In the genomic region with DNA sequence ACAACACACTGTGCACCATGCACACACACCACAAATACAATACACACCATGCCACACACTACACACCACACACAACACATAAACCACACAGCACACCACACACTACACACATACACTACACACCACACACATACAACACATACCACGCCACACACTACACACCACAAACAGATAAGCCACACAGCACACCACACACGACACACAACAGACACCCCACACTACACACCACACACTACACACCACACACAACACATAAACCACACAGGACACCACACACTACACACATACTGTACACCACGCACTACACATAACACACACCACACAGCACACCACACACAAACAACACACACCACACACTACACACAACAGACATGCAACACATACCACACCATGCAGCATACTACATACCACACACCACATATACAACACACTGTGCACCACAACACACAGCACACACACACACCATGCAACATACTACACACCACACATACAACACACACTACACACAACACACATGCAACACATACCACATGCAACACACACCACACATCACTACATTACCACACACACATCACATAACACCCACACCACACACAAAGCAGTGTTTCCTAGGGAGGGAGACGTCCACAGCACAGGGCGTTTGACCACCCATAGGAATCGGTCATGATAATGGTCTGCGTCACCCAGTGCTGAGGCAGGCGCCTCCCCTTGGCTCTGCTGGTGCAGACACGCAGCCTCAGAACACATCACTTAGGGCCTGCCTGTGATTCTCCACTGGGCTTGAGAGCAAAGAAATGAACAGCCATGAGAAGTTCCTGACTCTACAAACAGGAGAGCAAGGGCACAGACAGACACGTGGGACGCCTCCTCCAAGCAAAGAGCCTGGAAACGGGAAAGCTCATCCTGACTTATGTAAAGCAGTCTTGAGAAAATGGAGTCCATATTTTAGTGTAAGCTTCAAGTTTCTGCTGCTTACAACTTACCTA, we compare ENCODE assay signal across 13 cellular contexts.
"Had no signal": no experiment of that assay in that cellular context is flagged by ENCODE, and none has a peak within 500 bp of the region (broad histone marks: within the 10 kb centered on the region; RNA-seq: fewer than 3 reads in every experiment).

No MANE protein-coding gene starts in this region.

- FAIRE-seq: endometrium, islet of Langerhans had no signal

- H3K4me3 ChIP-seq: left ventricle myocardium inferior, smooth muscle cell, tibial artery had no signal

- H3K4me1 ChIP-seq: left ventricle myocardium inferior, parathyroid adenoma, tibial artery had no signal

- H3K27ac ChIP-seq: brain microvascular endothelial cell, left ventricle myocardium inferior, parathyroid adenoma, tibial artery had no signal

- ATAC-seq: esophagus mucosa, T-helper 17 cell had no signal

- H3K9me3 ChIP-seq: left ventricle myocardium inferior, tibial artery had no signal

- H3K27me3 ChIP-seq: brain microvascular endothelial cell, tibial artery had no signal

- H3K36me3 ChIP-seq: brain microvascular endothelial cell, left ventricle myocardium inferior, tibial artery had no signal

- H3K9ac ChIP-seq: parathyroid adenoma had no signal

- DNase-seq: activated B cell treated with CpG ODN at 0.5 μM for 24 hours; activated CD4-positive, alpha-beta T cell treated with anti-CD3 and anti-CD28 coated beads, Interleukin-2, amount 10 ng/mL, durations not matched to agents 24 days and 14 days; activated T-cell treated with anti-CD3 and anti-CD28 coated beads, Interleukin-2, amount 50 U/mL, for 1 hour; amygdala; brain microvascular endothelial cell; left ventricle myocardium inferior; T-helper 17 cell had no signal
